8 cellular contexts compared by ENCODE assay signal in the genomic region with DNA sequence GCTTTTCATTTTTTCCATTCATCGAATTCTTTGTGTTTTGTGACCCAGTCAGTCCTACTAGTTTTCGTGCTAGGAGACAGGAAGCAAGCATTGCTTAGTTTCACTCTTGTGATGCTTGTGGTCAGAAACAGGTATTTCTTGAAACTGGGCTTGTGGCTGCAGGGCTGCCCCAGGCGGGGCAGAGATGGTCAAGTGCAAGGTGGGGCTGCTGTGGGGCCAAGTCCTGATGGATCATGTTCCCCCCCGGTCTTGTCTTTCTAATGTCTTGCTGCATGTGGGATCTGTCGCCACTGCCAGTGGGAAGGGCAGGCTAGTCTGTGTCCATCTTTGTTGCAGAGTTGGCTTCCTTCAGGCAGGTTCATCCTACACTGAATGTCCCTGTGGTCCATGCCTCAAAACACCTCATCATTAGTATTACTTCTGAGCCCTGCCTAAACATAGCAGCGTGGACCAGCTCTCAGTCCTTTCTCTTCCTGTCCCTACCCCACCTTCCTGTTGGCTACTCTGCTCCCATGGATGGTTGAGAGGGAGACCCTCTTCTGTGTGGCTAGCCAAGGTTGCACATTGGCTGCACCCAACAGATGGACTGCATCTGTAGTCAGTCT. TPM values are rescaled to one million over a fixed set of nuclear protein-coding genes. Genes with fewer than 3 reads are reported as not detected.
DNase-seq lines count a peak whose midpoint lies in the region; ATAC-seq and TF ChIP-seq lines count a peak whose summit lies in the region.

No MANE protein-coding gene starts in this region.

- H3K4me2 ChIP-seq in OCI-LY3 (ENCODE audit: low read length), result peak overlapping the region; percentile 77

- H2AFZ ChIP-seq in OCI-LY3 (ENCODE audit: low read depth, low read length), result no peak overlapping the region

- peaks cover 4% of the 10 kb centered on the region for H3K27me3 ChIP-seq in OCI-LY3 (ENCODE audit: low read depth, low read length)
- H3K27me3 ChIP-seq in neutrophil, result no peaks in the 10 kb centered on the region
- no peaks in the 10 kb centered on the region for H3K27me3 ChIP-seq in uterus

- no peak for TF ChIP-seq POLR2A in uterus (IDR thresholded peaks at IDR 0.05)

- H3K9me3 ChIP-seq in OCI-LY3 (ENCODE audit: insufficient read depth, low read length) (no peaks in the 10 kb centered on the region), neutrophil (no peaks in the 10 kb centered on the region), uterus (no peaks in the 10 kb centered on the region)

- H3K4me1 ChIP-seq in OCI-LY3 (ENCODE audit: low read length) (peaks cover 59% of the 10 kb centered on the region), neutrophil (ENCODE audit: control insufficient read depth in 1 of 2, insufficient read depth in 1 of 2, low read depth in 1 of 2, low read length in 1 of 2) (peaks cover 44 to 69% of the 10 kb centered on the region in 2 experiments), uterus (peaks cover 0 to 4% of the 10 kb centered on the region in 2 donors)

- intact Hi-C loops in uterus (cut with DNase I; ENCODE audit: low total_unique reads), result no loop called here

- DNase-seq in DMS79 treated with DMSO at 0.1 percent for 48 hours (lab: John Stamatoyannopoulos, UW) (peak; percentile 36), DMS79 (lab: John Stamatoyannopoulos, UW) (no peak), NCI-H187 (lab: John Stamatoyannopoulos, UW) (no peak), uterus (no peak), GDM1 (lab: John Stamatoyannopoulos, UW) (no peak)

- H3K36me3 ChIP-seq in OCI-LY3 (replicated peaks; ENCODE audit: low read depth, low read length), result no peaks in the 10 kb centered on the region
- H3K36me3 ChIP-seq in neutrophil, result no peaks in the 10 kb centered on the region
- H3K36me3 ChIP-seq in uterus, result no peaks in the 10 kb centered on the region

- no peak overlapping the region for H3K27ac ChIP-seq in OCI-LY3 (ENCODE audit: low read length)
- H3K27ac ChIP-seq in neutrophil, result peak overlapping the region; percentile 71
- H3K27ac ChIP-seq in uterus, result no peak overlapping the region

- H3K79me2 ChIP-seq in OCI-LY3 (ENCODE audit: low read length), result peaks cover 31% of the 10 kb centered on the region

- H3K4me3 ChIP-seq in OCI-LY3 (ENCODE audit: low read length) (peak overlapping the region; percentile 42), neutrophil (ENCODE audit: low read depth in 1 of 2, low read length in 1 of 2) (no peak overlapping the region), uterus (no peak overlapping the region)

- peak; percentile 66 for ATAC-seq in HG02610 (IDR thresholded peaks at IDR 0.05; ENCODE audit: unreplicated experiment)

- TF ChIP-seq CTCF in OCI-LY3 (IDR thresholded peaks at IDR 0.05; ENCODE audit: low read depth, low read length) (no peak), neutrophil (IDR thresholded peaks at IDR 0.05) (no peak), uterus (IDR thresholded peaks at IDR 0.05) (no peak)

- no peak overlapping the region for H3K9ac ChIP-seq in OCI-LY3 (ENCODE audit: low read length)

- peaks cover 52% of the 10 kb centered on the region for H4K20me1 ChIP-seq in OCI-LY3 (ENCODE audit: insufficient read depth, low read length)

RNA-seq across cellular contexts. Expression of a gene that starts 38.7 kb away (rescaled TPM):
- 10 to 100 TPM in 3 of 4 donors, 1 to 10 TPM in 1; 8.7 to 40.2 (median 35.2) TPM for total RNA-seq in uterus
